In genomic region chr6:76861403-76861802, GRCh38 we compare ENCODE assay signal across 8 cellular contexts.
DNase-seq lines count a peak whose midpoint lies in the region; ATAC-seq, FAIRE-seq and TF ChIP-seq lines count a peak whose summit lies in the region.

No MANE protein-coding gene starts in this region.

- CTCF ChIA-PET in endothelial cell of umbilical vein (lab: Charles Lee) = interaction anchor here (0.6 to 1.9 kb wide), 8 partner anchors 9 to 927 kb away, joined by 3 to 8 read pairs (median 3); no protein-coding TSS in a partner anchor

- dilution Hi-C loops in endothelial cell of umbilical vein (cut with MboI; ENCODE audit: extremely low pct_ligation_motif_present, low sequenced_read_pairs) = no loop called here

- POLR2A ChIA-PET in endothelial cell of umbilical vein (lab: Charles Lee) = no interaction called here

- no peak for ATAC-seq in GM21723 (IDR thresholded peaks at IDR 0.05; ENCODE audit: unreplicated experiment)
- ATAC-seq in omental fat pad (ENCODE audit: low FRiP score) = no peak
- ATAC-seq in GM19397 (IDR thresholded peaks at IDR 0.05; ENCODE audit: unreplicated experiment) = no peak

- BruUV-seq in endothelial cell of umbilical vein (replicated peaks; lab: Mats Ljungman, UMichigan) = no TSS peak

- intact Hi-C loops in endothelial cell of umbilical vein (cut with micrococcal nuclease) = loop anchor here (5.0 to 10.0 kb wide), 2 partner anchors 167 to 596 kb away; no protein-coding TSS in a partner anchor

- no peaks in the 10 kb centered on the region for H3K27me3 ChIP-seq in endothelial cell of umbilical vein (ENCODE audit: control insufficient read depth in 2 of 2, insufficient read depth in 2 of 2, low read length in 2 of 2)

- in situ Hi-C loops in KBM-7 (cut with MboI; ENCODE audit: low pct_unique_long_range_greater_than_20kb, low sequenced_read_pairs) = no loop called here

- H4K20me1 ChIP-seq in endothelial cell of umbilical vein (replicated peaks; ENCODE audit: control insufficient read depth, extremely low read depth, insufficient read depth, low read length) = no peaks in the 10 kb centered on the region

- H3K4me1 ChIP-seq in endothelial cell of umbilical vein (ENCODE audit: control insufficient read depth, extremely low read depth, insufficient read depth, low read length) = no peaks in the 10 kb centered on the region

- no peak overlapping the region for H3K4me3 ChIP-seq in endothelial cell of umbilical vein (replicated peaks in 1 of 3; ENCODE audit: insufficient read depth in 1 of 3, low read depth in 1 of 3, low read length in 3 of 3)

- peak; percentile 21 for DNase-seq in EL
- DNase-seq in GM20000 (ENCODE audit: low spot score) = peak; percentile 9
- peak; percentile 39 for DNase-seq in KBM-7
- DNase-seq in endothelial cell of umbilical vein (ENCODE audit: low read depth, low spot score) = peak; percentile 9
- DNase-seq in activated CD8-positive, alpha-beta memory T cell treated with anti-CD3 and anti-CD28 coated beads for 24 hours = no peak
- DNase-seq in omental fat pad (ENCODE audit: low spot score) = no peak

- H3K79me2 ChIP-seq in endothelial cell of umbilical vein (ENCODE audit: control insufficient read depth, insufficient read depth, low read length) = no peaks in the 10 kb centered on the region

- no peak for TF ChIP-seq POLR2A in endothelial cell of umbilical vein (IDR thresholded peaks at IDR 0.05; ENCODE audit: low read depth, low read length)

- TF ChIP-seq CTCF in GM20000 (IDR thresholded peaks at IDR 0.05; ENCODE audit: extremely low read depth, missing control alignments) (peak; percentile 39), endothelial cell of umbilical vein (IDR thresholded peaks at IDR 0.05; ENCODE audit: extremely low read depth in 1 of 2, insufficient read depth in 1 of 2, low read depth in 1 of 2, low read length in 2 of 2) (peak; percentile 4 to 11), omental fat pad (IDR thresholded peaks at IDR 0.05) (no peak)

- no peak overlapping the region for H3K9ac ChIP-seq in endothelial cell of umbilical vein (replicated peaks; ENCODE audit: extremely low read depth, insufficient read depth, low read length)

- no peak overlapping the region for H2AFZ ChIP-seq in endothelial cell of umbilical vein (ENCODE audit: low read depth, low read length)

- H3K4me2 ChIP-seq in endothelial cell of umbilical vein (ENCODE audit: insufficient read depth, low read length) = no peak overlapping the region

- no peaks in the 10 kb centered on the region for H3K9me1 ChIP-seq in endothelial cell of umbilical vein (replicated peaks; ENCODE audit: control insufficient read depth, extremely low read depth, insufficient read depth, low read length)

- FAIRE-seq in endothelial cell of umbilical vein (lab: Jason Lieb, UNC) = no peak

- no peak overlapping the region for H3K27ac ChIP-seq in endothelial cell of umbilical vein (ENCODE audit: insufficient read depth, low read depth, low read length)

- no peaks in the 10 kb centered on the region for H3K9me3 ChIP-seq in endothelial cell of umbilical vein (replicated peaks; ENCODE audit: control insufficient read depth, insufficient read depth, low read length)

- H3K36me3 ChIP-seq in endothelial cell of umbilical vein (ENCODE audit: control insufficient read depth in 2 of 2, extremely low read depth in 1 of 2, insufficient read depth in 2 of 2, low read length in 2 of 2) = no peaks in the 10 kb centered on the region

TF ChIP-seq in endothelial cell of umbilical vein, 7 proteins besides CTCF, POLR2A, EP300 and RAD21:
- no peak for TF ChIP-seq GATA2 (IDR thresholded peaks at IDR 0.05; ENCODE audit: insufficient read depth, insufficient read length, low read depth, low read length)
- TF ChIP-seq MYC (IDR thresholded peaks at IDR 0.05; ENCODE audit: low read depth, low read length) = no peak
- TF ChIP-seq POLR2AphosphoS5 (IDR thresholded peaks at IDR 0.05; ENCODE audit: insufficient read depth, low read depth, low read length) = no peak
- no peak for TF ChIP-seq EZH2 (IDR thresholded peaks at IDR 0.05; ENCODE audit: borderline replicate concordance, low read depth, low read length, severe bottlenecking)
- TF ChIP-seq MAX (IDR thresholded peaks at IDR 0.05; ENCODE audit: insufficient read depth, insufficient read length) = no peak
- no peak for TF ChIP-seq JUN (IDR thresholded peaks at IDR 0.05; ENCODE audit: borderline replicate concordance, insufficient read depth, insufficient read length, low read depth)
- no peak for TF ChIP-seq FOS (IDR thresholded peaks at IDR 0.05; ENCODE audit: borderline replicate concordance, insufficient read depth, low read length)
TF ChIP-seq in endothelial cell of umbilical vein: peak in this region for 0.

Comparison
In these comparisons a context has a peak if more than half of its experiments do, and no peak if none do; other contexts are left out.
1. DNase-seq: peak in EL (single experiment), GM20000 (single experiment), KBM-7 (single experiment) and endothelial cell of umbilical vein (single experiment); none in activated CD8-positive, alpha-beta memory T cell treated with anti-CD3 and anti-CD28 coated beads for 24 hours (single experiment) and omental fat pad (single experiment).
2. CTCF ChIP-seq: peak in GM20000 (single experiment) and endothelial cell of umbilical vein (2 of 2); none in omental fat pad (0 of 3).